ENCODE assay signal across 8 cellular contexts in the genomic region with DNA sequence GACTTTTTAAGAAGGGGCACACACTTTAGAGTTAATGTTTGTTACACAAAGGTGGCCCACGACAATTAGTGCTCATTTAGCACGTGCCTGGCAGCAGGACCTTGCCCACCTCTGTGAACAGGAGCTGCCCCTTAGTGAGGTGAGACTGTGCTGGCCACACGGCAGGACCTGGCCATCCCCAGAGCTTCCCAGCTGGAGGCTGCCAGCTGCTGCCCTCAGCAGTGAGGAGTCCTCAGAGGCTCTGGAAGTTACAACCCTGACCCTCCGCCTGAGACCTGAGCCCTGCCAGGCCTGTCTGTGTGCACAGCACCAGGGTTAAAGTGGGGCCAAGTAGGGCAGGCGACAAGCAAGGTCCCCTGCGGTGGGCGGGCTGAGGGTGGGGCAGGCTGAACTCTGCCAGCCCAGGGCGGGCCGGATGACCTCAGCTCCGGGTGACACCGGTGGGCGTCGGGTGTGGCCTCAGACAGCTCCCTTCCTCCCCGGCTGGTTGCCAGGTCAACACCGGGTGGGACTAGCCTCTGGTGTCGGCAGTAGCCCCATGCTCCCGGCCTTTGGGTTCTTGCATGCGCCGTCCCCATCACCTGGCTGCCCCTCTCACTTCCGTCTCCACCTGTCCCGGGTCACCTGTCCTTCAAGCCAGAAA. TPM values are rescaled to one million over a fixed set of nuclear protein-coding genes. Genes with fewer than 3 reads are reported as not detected.
DNase-seq lines count a peak whose midpoint lies in the region; ATAC-seq, FAIRE-seq and TF ChIP-seq lines count a peak whose summit lies in the region.

No MANE protein-coding gene starts in this region.

- no peaks in the 10 kb centered on the region for H3K9me3 Mint-ChIP-seq in glutamatergic neuron (ENCODE audit: unreplicated experiment)

- peak overlapping the region; percentile 53 for H3K27ac Mint-ChIP-seq in glutamatergic neuron (ENCODE audit: unreplicated experiment)

- no peak overlapping the region for H3K4me3 Mint-ChIP-seq in glutamatergic neuron (ENCODE audit: unreplicated experiment)

- TF ChIP-seq POLR2A in GM12891 (IDR thresholded peaks at IDR 0.05; ENCODE audit: low read depth, low read length) = no peak

- TF ChIP-seq CTCF in glutamatergic neuron (IDR thresholded peaks at IDR 0.05; ENCODE audit: partially characterized antibody, unreplicated experiment) = no peak

- peak; percentile 70 for FAIRE-seq in GM12891 (lab: Jason Lieb, UNC)

- H3K36me3 Mint-ChIP-seq in glutamatergic neuron (ENCODE audit: unreplicated experiment) = no peaks in the 10 kb centered on the region

- no peak for ATAC-seq in HG02884 (IDR thresholded peaks at IDR 0.05; ENCODE audit: unreplicated experiment)
- no peak for ATAC-seq in GM21723 (IDR thresholded peaks at IDR 0.05; ENCODE audit: unreplicated experiment)

- H3K4me1 Mint-ChIP-seq in glutamatergic neuron (ENCODE audit: low read depth, unreplicated experiment) = peaks cover 3% of the 10 kb centered on the region

- H3K27me3 Mint-ChIP-seq in glutamatergic neuron (ENCODE audit: unreplicated experiment) = peaks cover 7% of the 10 kb centered on the region

- DNase-seq in GM12891 (ENCODE audit: insufficient read length, low spot score) = no peak
- no peak for DNase-seq in glutamatergic neuron
- peak; percentile 40 for DNase-seq in renal cortical epithelial cell (ENCODE audit: low read depth)
- DNase-seq in hippocampal formation (lab: John Stamatoyannopoulos, UW) = no peak
- no peak for DNase-seq in pons (ENCODE audit: low spot score)

TF ChIP-seq in GM12891, 5 proteins besides CTCF, POLR2A, EP300 and RAD21:
- TF ChIP-seq POU2F2 (IDR thresholded peaks at IDR 0.05; ENCODE audit: low read depth, low read length) (no peak), POLR2AphosphoS5 (IDR thresholded peaks at IDR 0.05; ENCODE audit: low read depth, low read length) (no peak), PAX5 (IDR thresholded peaks at IDR 0.05; ENCODE audit: insufficient read depth, low read length, severe bottlenecking) (no peak), SPI1 (IDR thresholded peaks at IDR 0.05; ENCODE audit: low read depth, low read length) (no peak), TAF1 (IDR thresholded peaks at IDR 0.05; ENCODE audit: low read depth, low read length) (no peak)
TF ChIP-seq in GM12891: peak in this region for 0.

TF ChIP-seq in PFSK-1, 5 proteins besides CTCF, POLR2A, EP300 and RAD21:
- TF ChIP-seq, protein P1, sequence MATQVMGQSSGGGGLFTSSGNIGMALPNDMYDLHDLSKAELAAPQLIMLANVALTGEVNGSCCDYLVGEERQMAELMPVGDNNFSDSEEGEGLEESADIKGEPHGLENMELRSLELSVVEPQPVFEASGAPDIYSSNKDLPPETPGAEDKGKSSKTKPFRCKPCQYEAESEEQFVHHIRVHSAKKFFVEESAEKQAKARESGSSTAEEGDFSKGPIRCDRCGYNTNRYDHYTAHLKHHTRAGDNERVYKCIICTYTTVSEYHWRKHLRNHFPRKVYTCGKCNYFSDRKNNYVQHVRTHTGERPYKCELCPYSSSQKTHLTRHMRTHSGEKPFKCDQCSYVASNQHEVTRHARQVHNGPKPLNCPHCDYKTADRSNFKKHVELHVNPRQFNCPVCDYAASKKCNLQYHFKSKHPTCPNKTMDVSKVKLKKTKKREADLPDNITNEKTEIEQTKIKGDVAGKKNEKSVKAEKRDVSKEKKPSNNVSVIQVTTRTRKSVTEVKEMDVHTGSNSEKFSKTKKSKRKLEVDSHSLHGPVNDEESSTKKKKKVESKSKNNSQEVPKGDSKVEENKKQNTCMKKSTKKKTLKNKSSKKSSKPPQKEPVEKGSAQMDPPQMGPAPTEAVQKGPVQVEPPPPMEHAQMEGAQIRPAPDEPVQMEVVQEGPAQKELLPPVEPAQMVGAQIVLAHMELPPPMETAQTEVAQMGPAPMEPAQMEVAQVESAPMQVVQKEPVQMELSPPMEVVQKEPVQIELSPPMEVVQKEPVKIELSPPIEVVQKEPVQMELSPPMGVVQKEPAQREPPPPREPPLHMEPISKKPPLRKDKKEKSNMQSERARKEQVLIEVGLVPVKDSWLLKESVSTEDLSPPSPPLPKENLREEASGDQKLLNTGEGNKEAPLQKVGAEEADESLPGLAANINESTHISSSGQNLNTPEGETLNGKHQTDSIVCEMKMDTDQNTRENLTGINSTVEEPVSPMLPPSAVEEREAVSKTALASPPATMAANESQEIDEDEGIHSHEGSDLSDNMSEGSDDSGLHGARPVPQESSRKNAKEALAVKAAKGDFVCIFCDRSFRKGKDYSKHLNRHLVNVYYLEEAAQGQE (IDR thresholded peaks at IDR 0.05; ENCODE audit: insufficient read depth in 1 of 2, low read depth in 2 of 2, low read length in 2 of 2) = no peak
- TF ChIP-seq POLR2AphosphoS5 (IDR thresholded peaks at IDR 0.05; ENCODE audit: low read depth, low read length) (no peak), FOXP2 (optimal IDR thresholded peaks at IDR 0.05; ENCODE audit: borderline replicate concordance, extremely low read depth, extremely low read length, insufficient read depth) (peak; percentile 25), SIN3A (IDR thresholded peaks at IDR 0.05; ENCODE audit: borderline replicate concordance, insufficient read depth, low read length) (no peak), TAF1 (IDR thresholded peaks at IDR 0.05; ENCODE audit: borderline replicate concordance, insufficient read depth, low read length) (no peak)
TF ChIP-seq in PFSK-1: peak in this region for 1.

RNA-seq across cellular contexts. Expression of a gene that starts 9.2 kb away (rescaled TPM):
- polyA plus RNA-seq in GM12891 (2012; ENCODE audit: low read depth, missing spikeins) = not detected
- polyA plus RNA-seq in PFSK-1 (2012; ENCODE audit: insufficient read length, low read depth) = not detected
- total RNA-seq in glutamatergic neuron (ENCODE audit: unreplicated experiment) (not detected), renal cortical epithelial cell (not detected in 2 replicates)

RNA-seq across cellular contexts. Expression of a gene that starts 17.5 kb away (rescaled TPM):
- 11.6 TPM for polyA plus RNA-seq in GM12891 (2012; ENCODE audit: low read depth, missing spikeins)
- 61.8 TPM for polyA plus RNA-seq in PFSK-1 (2012; ENCODE audit: insufficient read length, low read depth)
- total RNA-seq in glutamatergic neuron (ENCODE audit: unreplicated experiment) = 125 TPM
- 73.3 and 235 TPM in 2 replicates for total RNA-seq in renal cortical epithelial cell

RNA-seq across cellular contexts. Expression of a gene that starts 19.7 kb away (rescaled TPM):
- polyA plus RNA-seq in GM12891 (2012; ENCODE audit: low read depth, missing spikeins) = not detected
- polyA plus RNA-seq in PFSK-1 (2012; ENCODE audit: insufficient read length, low read depth) = 0.35 TPM
- total RNA-seq in glutamatergic neuron (ENCODE audit: unreplicated experiment) = 0.81 TPM
- total RNA-seq in renal cortical epithelial cell = 0.94 and 2.1 TPM in 2 replicates

RNA-seq across cellular contexts. Expression of a gene that starts 48.4 kb away (rescaled TPM):
- polyA plus RNA-seq in GM12891 (2012; ENCODE audit: low read depth, missing spikeins) = 68.7 TPM
- 1.1 TPM for polyA plus RNA-seq in PFSK-1 (2012; ENCODE audit: insufficient read length, low read depth)
- 4.3 TPM for total RNA-seq in glutamatergic neuron (ENCODE audit: unreplicated experiment)
- total RNA-seq in renal cortical epithelial cell = 530 and 1,373 TPM in 2 replicates
